In the genomic region with DNA sequence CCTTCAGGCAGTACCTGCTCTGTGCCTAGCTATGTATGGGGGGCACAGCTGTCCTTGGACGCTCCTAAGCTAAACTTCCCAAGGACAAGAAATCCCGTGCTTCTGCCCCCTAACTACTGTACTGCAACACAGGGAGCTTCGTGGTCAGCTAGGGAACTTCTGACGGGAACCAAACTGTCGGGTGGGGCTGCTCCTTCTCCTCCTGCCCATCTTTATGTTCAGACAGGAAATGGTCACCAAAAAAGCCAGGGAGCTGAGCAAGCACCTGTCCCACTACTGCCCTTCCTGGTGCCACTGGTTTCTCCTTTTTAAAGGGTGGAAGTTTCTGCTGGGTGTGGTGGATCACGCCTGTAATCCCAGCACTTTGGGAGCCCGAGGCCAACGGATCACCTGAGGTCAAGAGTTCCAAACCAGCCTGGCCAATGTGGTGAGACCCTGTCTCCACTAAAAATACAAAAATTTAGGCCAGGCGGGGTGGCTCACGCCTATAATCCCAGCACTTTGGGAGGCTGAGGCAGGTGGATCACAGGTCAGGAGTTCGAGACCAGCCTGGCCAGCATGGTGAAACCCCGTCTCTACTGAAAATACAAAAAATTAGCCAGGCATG, we compare ENCODE assay signal across 15 cellular contexts. TPM values are rescaled to one million over a fixed set of nuclear protein-coding genes. Genes with fewer than 3 reads are reported as not detected.
DNase-seq lines count a peak whose midpoint lies in the region; ATAC-seq and TF ChIP-seq lines count a peak whose summit lies in the region.
"Had no signal": no experiment of that assay in that cellular context is flagged by ENCODE, and none has a peak within 500 bp of the region (broad histone marks: within the 10 kb centered on the region; RNA-seq: fewer than 3 reads in every experiment).

No MANE protein-coding gene starts in this region.

- H3K36me3 Mint-ChIP-seq in activated naive CD8-positive, alpha-beta T cell treated with anti-CD3 and anti-CD28 coated beads for 36 hours, result no peaks in the 10 kb centered on the region

- H3K9me3 ChIP-seq in BLaER1 (no peaks in the 10 kb centered on the region), Peyer's patch (no peaks in the 10 kb centered on the region), gastroesophageal sphincter (no peaks in the 10 kb centered on the region), psoas muscle (no peaks in the 10 kb centered on the region)
- H3K9me3 ChIP-seq: body of pancreas had no signal

- H3K9me3 Mint-ChIP-seq in activated naive CD8-positive, alpha-beta T cell treated with anti-CD3 and anti-CD28 coated beads for 36 hours, result no peaks in the 10 kb centered on the region

- H3K27me3 ChIP-seq in BLaER1, result no peaks in the 10 kb centered on the region
- no peaks in the 10 kb centered on the region for H3K27me3 ChIP-seq in Peyer's patch
- no peaks in the 10 kb centered on the region for H3K27me3 ChIP-seq in gastroesophageal sphincter
- H3K27me3 ChIP-seq in psoas muscle (ENCODE audit: insufficient read depth in 3 of 3, low read length in 2 of 3), result no peaks in the 10 kb centered on the region
- H3K27me3 ChIP-seq: body of pancreas had no signal

- no peak for TF ChIP-seq CTCF in Peyer's patch (IDR thresholded peaks at IDR 0.05)
- TF ChIP-seq CTCF in gastroesophageal sphincter (IDR thresholded peaks at IDR 0.05), result no peak
- TF ChIP-seq CTCF in psoas muscle (IDR thresholded peaks at IDR 0.05), result no peak

- H3K4me3 Mint-ChIP-seq in activated naive CD8-positive, alpha-beta T cell treated with anti-CD3 and anti-CD28 coated beads for 36 hours, result no peak overlapping the region

- H3K27ac Mint-ChIP-seq in activated naive CD8-positive, alpha-beta T cell treated with anti-CD3 and anti-CD28 coated beads for 36 hours, result no peak overlapping the region

- WGBS in gastroesophageal sphincter (ENCODE audit: low coverage in 1 of 2), 2 donors, result 65% methylated on average over 2 of the region's 12 CpGs; no CpG with 5 or more reads in 1 of the 2 donors
- WGBS in psoas muscle, 3 donors, result 74 to 78% (median 75%) methylated on average over 12 of the region's 12 CpGs

- no peak overlapping the region for H3K9ac ChIP-seq in BLaER1

- TF ChIP-seq EP300 in gastroesophageal sphincter (IDR thresholded peaks at IDR 0.05), result no peak

- no peaks in the 10 kb centered on the region for H3K27me3 Mint-ChIP-seq in activated naive CD8-positive, alpha-beta T cell treated with anti-CD3 and anti-CD28 coated beads for 36 hours

- H3K4me1 ChIP-seq in BLaER1, result peaks cover 82% of the 10 kb centered on the region
- peaks cover 0 to 84% (median 2%) of the 10 kb centered on the region in 4 donors for H3K4me1 ChIP-seq in Peyer's patch
- H3K4me1 ChIP-seq in gastroesophageal sphincter, result peaks cover 13 to 100% (median 89%) of the 10 kb centered on the region in 3 donors
- peaks cover 98% of the 10 kb centered on the region for H3K4me1 ChIP-seq in psoas muscle

- ATAC-seq in gastroesophageal sphincter, result no peak
- ATAC-seq in psoas muscle, result no peak
- no peak for ATAC-seq in GM19351 (IDR thresholded peaks at IDR 0.05; ENCODE audit: unreplicated experiment)
- ATAC-seq: body of pancreas had no signal

- H3K4me1 Mint-ChIP-seq in activated naive CD8-positive, alpha-beta T cell treated with anti-CD3 and anti-CD28 coated beads for 36 hours, result peaks cover 54% of the 10 kb centered on the region

- intact Hi-C loops in psoas muscle (cut with DNase I), result no loop called here

- H3K4me3 ChIP-seq in BLaER1, result no peak overlapping the region
- no peak overlapping the region for H3K4me3 ChIP-seq in Peyer's patch
- H3K4me3 ChIP-seq in gastroesophageal sphincter, result no peak overlapping the region
- H3K4me3 ChIP-seq in psoas muscle, result no peak overlapping the region
- H3K4me3 ChIP-seq: body of pancreas, smooth muscle cell had no signal

- H4K20me1 ChIP-seq in BLaER1, result peaks cover 74% of the 10 kb centered on the region

- H3K4me2 ChIP-seq in BLaER1, result peak overlapping the region; percentile 90
- H3K4me2 ChIP-seq: smooth muscle cell had no signal

- H3K36me3 ChIP-seq in BLaER1, result no peaks in the 10 kb centered on the region
- H3K36me3 ChIP-seq in Peyer's patch, result no peaks in the 10 kb centered on the region
- H3K36me3 ChIP-seq in gastroesophageal sphincter, result no peaks in the 10 kb centered on the region
- peaks cover 0 to 3% of the 10 kb centered on the region in 2 donors for H3K36me3 ChIP-seq in psoas muscle (ENCODE audit: insufficient read depth in 1 of 2, low read depth in 1 of 2)

- no peak for TF ChIP-seq POLR2A in Peyer's patch (IDR thresholded peaks at IDR 0.05)
- TF ChIP-seq POLR2A in gastroesophageal sphincter (IDR thresholded peaks at IDR 0.05), result no peak

- DNase-seq in Peyer's patch (no peak), psoas muscle (no peak), middle frontal gyrus (ENCODE audit: extremely low spot score, low spot score) (no peak)
- no peak for DNase-seq in stimulated activated CD4-positive, alpha-beta T cell treated with anti-CD3 and anti-CD28 coated beads, Interleukin-4, amount 100 ng/mL, for 1 hour
- DNase-seq in activated naive CD8-positive, alpha-beta T cell treated with anti-CD3 and anti-CD28 coated beads for 36 hours, result no peak
- DNase-seq: activated CD4-positive, alpha-beta T cell treated with anti-CD3 and anti-CD28 coated beads, Interleukin-2, amount 50 U/mL, for 48 hours; body of pancreas; DMS53; SHP77 treated with DMSO at 0.1 percent for 48 hours; T1000 had no signal

- H3K27ac ChIP-seq in BLaER1, result 0 out of 2 replicates have a peak overlapping the region, but pooled peaks have one; percentile 61
- peak overlapping the region in 3 of 4 donors; percentile 26 to 86 (median 68) for H3K27ac ChIP-seq in Peyer's patch
- peak overlapping the region in 3 of 4 donors; percentile 73 to 90 (median 88) for H3K27ac ChIP-seq in gastroesophageal sphincter
- peak overlapping the region; percentile 99 for H3K27ac ChIP-seq in psoas muscle

RNA-seq across cellular contexts. Expression of a gene that starts 26.6 kb away (rescaled TPM):
- total RNA-seq in Peyer's patch (100 to 1,000 TPM; 138 to 204 (median 177) TPM), gastroesophageal sphincter (10 to 100 TPM; 43.2 to 80.4 (median 59.4) TPM), psoas muscle (100 to 1,000 TPM in 2 of 4 donors, 10 to 100 TPM in 2; 67.6 to 166 (median 106) TPM)
- 100 to 1,000 TPM in 1 of 3 donors, 10 to 100 TPM in 2; 64.7 to 147 (median 96.2) TPM for polyA plus RNA-seq in psoas muscle
- 10 to 100 TPM; 37.1 to 39.2 TPM for total RNA-seq in activated naive CD8-positive, alpha-beta T cell treated with anti-CD3 and anti-CD28 coated beads for 36 hours

RNA-seq across cellular contexts. Expression of a gene that starts 38.0 kb away (rescaled TPM):
- total RNA-seq in Peyer's patch (1,000 to 10,000 TPM; 1,101 to 2,555 (median 1,343) TPM), gastroesophageal sphincter (1,000 to 10,000 TPM; 1,730 to 2,825 (median 2,260) TPM), psoas muscle (1,000 to 10,000 TPM in 3 of 4 donors, 100 to 1,000 TPM in 1; 662 to 1,479 (median 1,333) TPM)
- polyA plus RNA-seq in psoas muscle, result 1,000 to 10,000 TPM; 2,571 to 2,845 (median 2,673) TPM
- total RNA-seq in activated naive CD8-positive, alpha-beta T cell treated with anti-CD3 and anti-CD28 coated beads for 36 hours, result 1,000 to 10,000 TPM; 3,852 to 4,173 TPM

RNA-seq across cellular contexts. Expression of a gene that starts 44.4 kb away (rescaled TPM):
- total RNA-seq in Peyer's patch (100 to 1,000 TPM in 3 of 4 donors, 10 to 100 TPM in 1; 64.1 to 171 (median 126) TPM), gastroesophageal sphincter (10 to 100 TPM; 39.3 to 82.2 (median 56.0) TPM), psoas muscle (10 to 100 TPM; 63.1 to 80.9 (median 68.6) TPM)
- 10 to 100 TPM; 19.6 to 55.7 (median 43.2) TPM for polyA plus RNA-seq in psoas muscle
- 100 to 1,000 TPM; 143 to 146 TPM for total RNA-seq in activated naive CD8-positive, alpha-beta T cell treated with anti-CD3 and anti-CD28 coated beads for 36 hours

RNA-seq across cellular contexts. Expression of a gene that starts 52.8 kb away (rescaled TPM):
- total RNA-seq in Peyer's patch, result under 1 TPM; under 0.01 TPM
- total RNA-seq in gastroesophageal sphincter, result under 1 TPM in 3 of 4 donors, not detected in 1; under 0.01 TPM
- over 10,000 TPM in 3 of 4 donors, 1,000 to 10,000 TPM in 1; 9,511 to 17,387 (median 16,401) TPM for total RNA-seq in psoas muscle
- polyA plus RNA-seq in psoas muscle, result not detected
- total RNA-seq in activated naive CD8-positive, alpha-beta T cell treated with anti-CD3 and anti-CD28 coated beads for 36 hours, result 1,000 to 10,000 TPM; 1,075 to 1,133 TPM

RNA-seq across cellular contexts. Expression of a gene that starts 54.1 kb away (rescaled TPM):
- total RNA-seq in Peyer's patch (under 1 TPM; under 0.01 TPM), gastroesophageal sphincter (under 1 TPM in 1 of 4 donors, not detected in 3; under 0.01 TPM), psoas muscle (1,000 to 10,000 TPM; 1,144 to 3,144 (median 2,601) TPM)
- not detected for polyA plus RNA-seq in psoas muscle
- total RNA-seq in activated naive CD8-positive, alpha-beta T cell treated with anti-CD3 and anti-CD28 coated beads for 36 hours, result 100 to 1,000 TPM; 768 to 829 TPM
- polyA plus RNA-seq: neural cell, smooth muscle cell had no signal
